ENCODE assay signal across 9 cellular contexts in the genomic region with DNA sequence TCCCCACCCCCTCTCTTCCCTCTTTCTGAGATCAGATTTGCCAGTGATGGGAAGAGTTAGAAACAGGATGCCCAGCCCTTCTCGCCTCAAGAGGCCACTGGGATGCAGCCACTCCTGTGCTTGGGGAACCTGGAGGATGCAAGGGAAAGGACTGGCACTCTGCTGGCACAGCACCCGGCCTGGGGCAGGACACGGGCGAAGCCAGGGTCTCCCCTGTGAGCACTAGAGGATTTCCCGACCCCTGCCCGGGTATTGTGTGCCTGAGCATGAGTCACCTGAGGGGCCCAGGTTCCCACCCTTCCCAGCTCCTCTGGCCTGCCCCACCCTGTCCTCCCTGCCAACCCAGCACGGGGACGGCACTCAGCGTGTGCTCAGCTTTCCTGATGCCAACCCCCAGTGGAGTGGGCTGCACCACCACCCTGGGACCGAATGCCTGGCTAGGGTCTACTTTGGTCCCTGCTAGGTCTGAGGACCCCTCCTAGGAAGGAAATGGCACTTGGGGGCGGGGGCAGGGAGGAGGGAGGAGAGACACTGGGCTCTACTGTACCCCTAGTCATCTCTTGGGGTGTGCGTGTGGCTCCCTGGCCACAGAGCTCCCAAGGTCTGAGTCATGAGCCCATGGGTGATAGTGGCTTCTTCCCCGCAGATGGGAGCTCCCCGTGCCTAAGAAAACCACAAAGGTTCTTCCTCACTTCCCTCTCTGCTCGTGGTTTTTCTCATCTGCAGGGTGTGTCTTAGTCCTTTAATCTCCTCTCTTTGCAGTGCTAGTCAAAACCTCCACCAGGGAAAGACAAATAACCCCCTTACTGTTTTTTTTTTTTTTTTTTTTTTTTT. TPM values are rescaled to one million over a fixed set of nuclear protein-coding genes. Genes with fewer than 3 reads are reported as not detected.
DNase-seq lines count a peak whose midpoint lies in the region; ATAC-seq and TF ChIP-seq lines count a peak whose summit lies in the region.
"Had no signal": no experiment of that assay in that cellular context is flagged by ENCODE, and none has a peak within 500 bp of the region (broad histone marks: within the 10 kb centered on the region; RNA-seq: fewer than 3 reads in every experiment).

No MANE protein-coding gene starts in this region.

- peaks cover 47 to 83% of the 10 kb centered on the region in 2 donors for H3K4me1 ChIP-seq in muscle layer of duodenum (ENCODE audit: control insufficient read depth in 1 of 2, insufficient read depth in 2 of 2, low read length in 2 of 2)

- H3K4me3 Mint-ChIP-seq in chondrocyte (ENCODE audit: unreplicated experiment): peak overlapping the region; percentile 54
- H3K4me3 Mint-ChIP-seq in stimulated activated naive CD8-positive, alpha-beta T cell treated with anti-CD3 and anti-CD28 coated beads, Interleukin-15, Interleukin-2, amounts not matched to agents 100 ng/mL and 50 ng/mL, for 24 hours: peak overlapping the region; percentile 75

- H3K27ac Mint-ChIP-seq in chondrocyte (ENCODE audit: unreplicated experiment): peak overlapping the region; percentile 99
- H3K27ac Mint-ChIP-seq in stimulated activated naive CD8-positive, alpha-beta T cell treated with anti-CD3 and anti-CD28 coated beads, Interleukin-15, Interleukin-2, amounts not matched to agents 100 ng/mL and 50 ng/mL, for 24 hours: peak overlapping the region; percentile 88

- peaks cover 8% of the 10 kb centered on the region for H3K36me3 Mint-ChIP-seq in chondrocyte (ENCODE audit: low read depth)
- H3K36me3 Mint-ChIP-seq in stimulated activated naive CD8-positive, alpha-beta T cell treated with anti-CD3 and anti-CD28 coated beads, Interleukin-15, Interleukin-2, amounts not matched to agents 100 ng/mL and 50 ng/mL, for 24 hours (ENCODE audit: low read depth): peaks cover 25% of the 10 kb centered on the region

- no peak for TF ChIP-seq CTCF in chondrocyte (IDR thresholded peaks at IDR 0.05)

- H3K4me1 Mint-ChIP-seq in chondrocyte (ENCODE audit: low read depth): peaks cover 86% of the 10 kb centered on the region
- peaks cover 79% of the 10 kb centered on the region for H3K4me1 Mint-ChIP-seq in stimulated activated naive CD8-positive, alpha-beta T cell treated with anti-CD3 and anti-CD28 coated beads, Interleukin-15, Interleukin-2, amounts not matched to agents 100 ng/mL and 50 ng/mL, for 24 hours (ENCODE audit: low read depth)

- H3K4me3 ChIP-seq in Jurkat, Clone E6-1 (ENCODE audit: low read length): no peak overlapping the region
- peak overlapping the region; percentile 30 to 41 for H3K4me3 ChIP-seq in muscle layer of duodenum (ENCODE audit: low read depth in 1 of 2, low read length in 2 of 2)

- no peaks in the 10 kb centered on the region for H3K27me3 Mint-ChIP-seq in chondrocyte (ENCODE audit: low read depth)
- no peaks in the 10 kb centered on the region for H3K27me3 Mint-ChIP-seq in stimulated activated naive CD8-positive, alpha-beta T cell treated with anti-CD3 and anti-CD28 coated beads, Interleukin-15, Interleukin-2, amounts not matched to agents 100 ng/mL and 50 ng/mL, for 24 hours

- H3K9me3 ChIP-seq in muscle layer of duodenum (ENCODE audit: control insufficient read depth in 1 of 2, low read length in 2 of 2): no peaks in the 10 kb centered on the region

- DNase-seq in A172 (ENCODE audit: low spot score) (peak; percentile 100), chondrocyte (ENCODE audit: low spot score) (peak; percentile 68), NCI-H1930 (lab: John Stamatoyannopoulos, UW) (no peak)
- DNase-seq in Jurkat, Clone E6-1 (ENCODE audit: low read depth, low spot score): peak; percentile 96
- peak; percentile 64 to 74 for DNase-seq in activated CD4-positive, alpha-beta T cell treated with anti-CD3 and anti-CD28 coated beads for 24 hours (ENCODE audit: low read depth in 2 of 2)

- no peaks in the 10 kb centered on the region for H3K9me3 Mint-ChIP-seq in chondrocyte (ENCODE audit: low read depth)
- no peaks in the 10 kb centered on the region for H3K9me3 Mint-ChIP-seq in stimulated activated naive CD8-positive, alpha-beta T cell treated with anti-CD3 and anti-CD28 coated beads, Interleukin-15, Interleukin-2, amounts not matched to agents 100 ng/mL and 50 ng/mL, for 24 hours

- peaks cover 9 to 39% of the 10 kb centered on the region in 2 donors for H3K36me3 ChIP-seq in muscle layer of duodenum (ENCODE audit: control insufficient read depth in 1 of 2, insufficient read depth in 2 of 2, low read length in 2 of 2)

- H3K27ac ChIP-seq in muscle layer of duodenum (ENCODE audit: low read length): peak overlapping the region; percentile 96
- H3K27ac ChIP-seq: C4-2B had no signal

- peak; percentile 48 for ATAC-seq in GM19397 (IDR thresholded peaks at IDR 0.05; ENCODE audit: unreplicated experiment)

- no peaks in the 10 kb centered on the region for H3K27me3 ChIP-seq in muscle layer of duodenum (ENCODE audit: low read depth, low read length)

RNA-seq across cellular contexts. Expression of a gene that starts 12.4 kb away (rescaled TPM):
- total RNA-seq in A172 (2014; rRNA removed; shearing (Covaris generic)): 1,695 and 2,065 TPM in 2 replicates
- 7.4 TPM for polyA plus RNA-seq in Jurkat, Clone E6-1 (2012; ENCODE audit: insufficient read depth, insufficient read length)
- 641 to 675 TPM (median 641 TPM) in 3 replicates for total RNA-seq in chondrocyte

RNA-seq across cellular contexts. Expression of a gene that starts 26.5 kb away (rescaled TPM):
- 0.31 TPM in 1 of 2 replicates, not detected in the other for total RNA-seq in A172 (2014; rRNA removed; shearing (Covaris generic))
- 1.3 TPM for polyA plus RNA-seq in Jurkat, Clone E6-1 (2012; ENCODE audit: insufficient read depth, insufficient read length)
- total RNA-seq in chondrocyte: 1.6 to 2.5 TPM (median 2.0 TPM) in 3 replicates

RNA-seq across cellular contexts. Expression of a gene that starts 44.7 kb away (rescaled TPM):
- total RNA-seq in A172 (2014; rRNA removed; shearing (Covaris generic)): 11.2 and 12.5 TPM in 2 replicates
- 23.6 TPM for polyA plus RNA-seq in Jurkat, Clone E6-1 (2012; ENCODE audit: insufficient read depth, insufficient read length)
- total RNA-seq in chondrocyte: 11.7 to 12.7 TPM (median 12.0 TPM) in 3 replicates

Comparison
In these comparisons a context has a peak if more than half of its experiments do, and no peak if none do; other contexts are left out.
1. DNase-seq: peak in A172 (single experiment), Jurkat, Clone E6-1 (single experiment), activated CD4-positive, alpha-beta T cell treated with anti-CD3 and anti-CD28 coated beads for 24 hours (2 of 2) and chondrocyte (single experiment); none in NCI-H1930 (0 of 2).